Comparison of ENCODE assay signal across 34 cellular contexts in genomic region chr13:24100152-24100551, GRCh38.
"Had no signal": no experiment of that assay in that cellular context is flagged by ENCODE, and none has a peak within 500 bp of the region (broad histone marks: within the 10 kb centered on the region; RNA-seq: fewer than 3 reads in every experiment).

No MANE protein-coding gene starts in this region.

- H3K9me3 ChIP-seq: ascending aorta, breast epithelium, MG63, Peyer's patch, SJSA1, SK-N-SH had no signal

- H3K4me3 ChIP-seq: ascending aorta, breast epithelium, MG63, Peyer's patch, SJSA1 had no signal

- H3K27me3 ChIP-seq: ascending aorta, breast epithelium, MG63, Peyer's patch, SJSA1 had no signal

- H3K27ac ChIP-seq: ascending aorta, breast epithelium, Peyer's patch, SJSA1 had no signal

- H3K27ac Mint-ChIP-seq: activated CD4-positive, alpha-beta T cell treated with anti-CD3 and anti-CD28 coated beads for 36 hours; activated CD4-positive, alpha-beta T cell treated with anti-CD3 and anti-CD28 coated beads, Interleukin-2, amount 10 ng/mL, durations not matched to agents 7 days and 5 days; activated CD8-positive, alpha-beta T cell treated with anti-CD3 and anti-CD28 coated beads, Interleukin-2, amount 10 ng/mL, durations not matched to agents 7 days and 5 days; activated T-cell treated with anti-CD3 and anti-CD28 coated beads, Interleukin-2, amount 50 U/mL, for 24 hours; activated T-helper 2 cell treated with anti-CD3 and anti-CD28 coated beads, Interferon-gamma antibody, Interleukin-2, Interleukin-4, amounts not matched to agents 10 μg/mL and 5 μg/mL and 100 μg/mL, durations not matched to agents 14 hours and 24 hours and 36 hours; T-helper 1 cell treated with Interleukin-12 subunit alpha and Interleukin-12 subunit beta and Interleukin-4 antibody, amounts not matched to agents 30 μg/mL and 1 μg/mL, for 36 hours; T-helper 2 cell treated with Interferon-gamma antibody and Interleukin-4, amounts not matched to agents 5 μg/mL and 100 μg/mL, for 36 hours had no signal

- DNase-seq: activated CD4-positive, alpha-beta T cell treated with anti-CD3 and anti-CD28 coated beads for 36 hours; activated CD4-positive, alpha-beta T cell treated with anti-CD3 and anti-CD28 coated beads, Interleukin-2, amount 10 ng/mL, durations not matched to agents 7 days and 5 days; activated CD4-positive, alpha-beta T cell treated with anti-CD3 and anti-CD28 coated beads, Interleukin-2, amount 50 U/mL, for 48 hours; activated CD8-positive, alpha-beta T cell treated with anti-CD3 and anti-CD28 coated beads, Interleukin-2, amount 10 ng/mL, durations not matched to agents 7 days and 5 days; activated gamma-delta T cell; activated naive CD4-positive, alpha-beta T cell treated with Interleukin-2 at 50 U/mL for 16 hours; activated T-cell treated with anti-CD3 and anti-CD28 coated beads, Interleukin-2, amount 50 U/mL, for 24 hours; amygdala; Kasumi-1; KG1; MG63; NCI-H1048; NCI-H1105 treated with DMSO at 0.1 percent for 48 hours; NCI-H1436; NCI-H1694; NCI-H1930; NCI-H2081 treated with DMSO at 0.1 percent for 48 hours; NCI-H510A; NCI-H526; NCI-H748 treated with DMSO at 0.1 percent for 48 hours; NK-92 treated with Interleukin-12 subunit alpha and Interleukin-12 subunit beta, amount 100 ng/mL, for 24 hours; PC-3; Peyer's patch; RPMI8226; SHP77 treated with DMSO at 0.1 percent for 48 hours; SK-N-SH had no signal

- H3K9me3 Mint-ChIP-seq: activated naive CD4-positive, alpha-beta T cell treated with anti-CD3 and anti-CD28 coated beads, Interleukin-2, amount 50 U/mL, for 24 hours; activated T-cell treated with anti-CD3 and anti-CD28 coated beads, Interleukin-2, amount 50 U/mL, for 24 hours; activated T-helper 2 cell treated with anti-CD3 and anti-CD28 coated beads, Interferon-gamma antibody, Interleukin-2, Interleukin-4, amounts not matched to agents 10 μg/mL and 5 μg/mL and 100 μg/mL, durations not matched to agents 14 hours and 24 hours and 36 hours; T-helper 1 cell treated with Interleukin-12 subunit alpha and Interleukin-12 subunit beta and Interleukin-4 antibody, amounts not matched to agents 30 μg/mL and 1 μg/mL, for 36 hours; T-helper 2 cell treated with Interferon-gamma antibody and Interleukin-4, amounts not matched to agents 5 μg/mL and 100 μg/mL, for 36 hours had no signal

- H3K4me3 Mint-ChIP-seq: activated CD4-positive, alpha-beta T cell treated with anti-CD3 and anti-CD28 coated beads for 36 hours; activated CD4-positive, alpha-beta T cell treated with anti-CD3 and anti-CD28 coated beads, Interleukin-2, amount 10 ng/mL, durations not matched to agents 7 days and 5 days; activated CD8-positive, alpha-beta T cell treated with anti-CD3 and anti-CD28 coated beads, Interleukin-2, amount 10 ng/mL, durations not matched to agents 7 days and 5 days; activated naive CD4-positive, alpha-beta T cell treated with anti-CD3 and anti-CD28 coated beads, Interleukin-2, amount 50 U/mL, for 24 hours; activated T-cell treated with anti-CD3 and anti-CD28 coated beads, Interleukin-2, amount 50 U/mL, for 24 hours; T-helper 1 cell treated with Interleukin-12 subunit alpha and Interleukin-12 subunit beta and Interleukin-4 antibody, amounts not matched to agents 30 μg/mL and 1 μg/mL, for 36 hours; T-helper 2 cell treated with Interferon-gamma antibody and Interleukin-4, amounts not matched to agents 5 μg/mL and 100 μg/mL, for 36 hours had no signal

- H3K4me1 ChIP-seq: ascending aorta, breast epithelium, Peyer's patch had no signal

- H3K36me3 ChIP-seq: ascending aorta, breast epithelium, MG63, Peyer's patch, SJSA1 had no signal

- FAIRE-seq: TTC549 had no signal

- H3K9me2 ChIP-seq: SK-N-SH had no signal

- H3K4me2 ChIP-seq: SK-N-SH had no signal

- ATAC-seq: activated CD4-positive, alpha-beta T cell treated with anti-CD3 and anti-CD28 coated beads for 36 hours; activated CD8-positive, alpha-beta T cell treated with anti-CD3 and anti-CD28 coated beads, Interleukin-2, amount 10 ng/mL, durations not matched to agents 7 days and 5 days; PC-3 had no signal

- H3K36me3 Mint-ChIP-seq: activated naive CD4-positive, alpha-beta T cell treated with anti-CD3 and anti-CD28 coated beads, Interleukin-2, amount 50 U/mL, for 24 hours had no signal
